ENCODE assay signal across 1 cellular context in the genomic region with DNA sequence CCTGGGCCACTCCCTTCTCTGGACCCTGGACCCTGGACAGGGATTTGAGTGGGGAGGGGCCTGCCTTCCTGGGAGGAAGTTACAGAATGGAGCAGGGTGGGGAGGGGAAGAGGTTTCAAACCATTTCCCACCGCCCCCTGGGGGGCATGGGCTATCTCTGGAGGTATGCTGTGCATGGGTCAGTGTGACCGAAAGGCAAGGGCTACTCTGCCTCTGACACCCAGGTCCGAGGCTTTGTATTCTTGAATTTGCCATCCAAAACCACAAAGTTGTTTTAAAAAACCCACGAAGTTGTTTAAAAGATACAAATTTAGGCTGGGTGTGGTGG.
A peak's percentile ranks its signal among the peaks of the same experiment; 100 is the strongest.
TF ChIP-seq lines count a peak whose summit lies in the region.

No MANE protein-coding gene starts in this region.

TF ChIP-seq in HepG2, 621 proteins besides CTCF, POLR2A, EP300 and RAD21 (continued from another document):
- TF ChIP-seq, protein P1, sequence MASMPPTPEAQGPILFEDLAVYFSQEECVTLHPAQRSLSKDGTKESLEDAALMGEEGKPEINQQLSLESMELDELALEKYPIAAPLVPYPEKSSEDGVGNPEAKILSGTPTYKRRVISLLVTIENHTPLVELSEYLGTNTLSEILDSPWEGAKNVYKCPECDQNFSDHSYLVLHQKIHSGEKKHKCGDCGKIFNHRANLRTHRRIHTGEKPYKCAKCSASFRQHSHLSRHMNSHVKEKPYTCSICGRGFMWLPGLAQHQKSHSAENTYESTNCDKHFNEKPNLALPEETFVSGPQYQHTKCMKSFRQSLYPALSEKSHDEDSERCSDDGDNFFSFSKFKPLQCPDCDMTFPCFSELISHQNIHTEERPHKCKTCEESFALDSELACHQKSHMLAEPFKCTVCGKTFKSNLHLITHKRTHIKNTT (CRISPR knock-in tag; IDR thresholded peaks at IDR 0.05), result no peak
- TF ChIP-seq, protein P2, sequence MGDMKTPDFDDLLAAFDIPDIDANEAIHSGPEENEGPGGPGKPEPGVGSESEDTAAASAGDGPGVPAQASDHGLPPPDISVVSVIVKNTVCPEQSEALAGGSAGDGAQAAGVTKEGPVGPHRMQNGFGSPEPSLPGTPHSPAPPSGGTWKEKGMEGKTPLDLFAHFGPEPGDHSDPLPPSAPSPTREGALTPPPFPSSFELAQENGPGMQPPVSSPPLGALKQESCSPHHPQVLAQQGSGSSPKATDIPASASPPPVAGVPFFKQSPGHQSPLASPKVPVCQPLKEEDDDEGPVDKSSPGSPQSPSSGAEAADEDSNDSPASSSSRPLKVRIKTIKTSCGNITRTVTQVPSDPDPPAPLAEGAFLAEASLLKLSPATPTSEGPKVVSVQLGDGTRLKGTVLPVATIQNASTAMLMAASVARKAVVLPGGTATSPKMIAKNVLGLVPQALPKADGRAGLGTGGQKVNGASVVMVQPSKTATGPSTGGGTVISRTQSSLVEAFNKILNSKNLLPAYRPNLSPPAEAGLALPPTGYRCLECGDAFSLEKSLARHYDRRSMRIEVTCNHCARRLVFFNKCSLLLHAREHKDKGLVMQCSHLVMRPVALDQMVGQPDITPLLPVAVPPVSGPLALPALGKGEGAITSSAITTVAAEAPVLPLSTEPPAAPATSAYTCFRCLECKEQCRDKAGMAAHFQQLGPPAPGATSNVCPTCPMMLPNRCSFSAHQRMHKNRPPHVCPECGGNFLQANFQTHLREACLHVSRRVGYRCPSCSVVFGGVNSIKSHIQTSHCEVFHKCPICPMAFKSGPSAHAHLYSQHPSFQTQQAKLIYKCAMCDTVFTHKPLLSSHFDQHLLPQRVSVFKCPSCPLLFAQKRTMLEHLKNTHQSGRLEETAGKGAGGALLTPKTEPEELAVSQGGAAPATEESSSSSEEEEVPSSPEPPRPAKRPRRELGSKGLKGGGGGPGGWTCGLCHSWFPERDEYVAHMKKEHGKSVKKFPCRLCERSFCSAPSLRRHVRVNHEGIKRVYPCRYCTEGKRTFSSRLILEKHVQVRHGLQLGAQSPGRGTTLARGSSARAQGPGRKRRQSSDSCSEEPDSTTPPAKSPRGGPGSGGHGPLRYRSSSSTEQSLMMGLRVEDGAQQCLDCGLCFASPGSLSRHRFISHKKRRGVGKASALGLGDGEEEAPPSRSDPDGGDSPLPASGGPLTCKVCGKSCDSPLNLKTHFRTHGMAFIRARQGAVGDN (CRISPR knock-in tag; IDR thresholded peaks at IDR 0.05), result peak; percentile 44; the same call in 1 of the 2 replicates
- TF ChIP-seq HOXA3 (CRISPR knock-in tag; IDR thresholded peaks at IDR 0.05) (no peak), SNAI1 (CRISPR knock-in tag; IDR thresholded peaks at IDR 0.05; ENCODE audit: borderline replicate concordance) (no peak), RCOR2 (CRISPR knock-in tag; IDR thresholded peaks at IDR 0.05) (no peak), ZNF264 (CRISPR knock-in tag; IDR thresholded peaks at IDR 0.05) (peak; percentile 40; the same call in 1 of the 2 replicates), POGZ (CRISPR knock-in tag; IDR thresholded peaks at IDR 0.05) (0 out of 2 replicates have a peak, but pooled peaks have one; percentile 0), THAP11 (CRISPR knock-in tag; IDR thresholded peaks at IDR 0.05) (0 out of 2 replicates have a peak, but pooled peaks have one; percentile 22), PITX1 (CRISPR knock-in tag; IDR thresholded peaks at IDR 0.05) (0 out of 2 replicates have a peak, but pooled peaks have one; percentile 46), ELF3 (CRISPR knock-in tag; IDR thresholded peaks at IDR 0.05) (peak; percentile 48; the same call in 1 of the 2 replicates), RFX3 (CRISPR knock-in tag; IDR thresholded peaks at IDR 0.05) (no peak), TSC22D2 (CRISPR knock-in tag; IDR thresholded peaks at IDR 0.05; ENCODE audit: borderline replicate concordance) (no peak), TBP (CRISPR knock-in tag; IDR thresholded peaks at IDR 0.05) (no peak), ZNF496 (CRISPR knock-in tag; IDR thresholded peaks at IDR 0.05; ENCODE audit: insufficient replicate concordance) (no peak)
- TF ChIP-seq, protein P3, sequence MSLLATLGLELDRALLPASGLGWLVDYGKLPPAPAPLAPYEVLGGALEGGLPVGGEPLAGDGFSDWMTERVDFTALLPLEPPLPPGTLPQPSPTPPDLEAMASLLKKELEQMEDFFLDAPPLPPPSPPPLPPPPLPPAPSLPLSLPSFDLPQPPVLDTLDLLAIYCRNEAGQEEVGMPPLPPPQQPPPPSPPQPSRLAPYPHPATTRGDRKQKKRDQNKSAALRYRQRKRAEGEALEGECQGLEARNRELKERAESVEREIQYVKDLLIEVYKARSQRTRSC (CRISPR knock-in tag; IDR thresholded peaks at IDR 0.05; ENCODE audit: low read depth), result 0 out of 2 replicates have a peak, but pooled peaks have one; percentile 1
